In the genomic region with DNA sequence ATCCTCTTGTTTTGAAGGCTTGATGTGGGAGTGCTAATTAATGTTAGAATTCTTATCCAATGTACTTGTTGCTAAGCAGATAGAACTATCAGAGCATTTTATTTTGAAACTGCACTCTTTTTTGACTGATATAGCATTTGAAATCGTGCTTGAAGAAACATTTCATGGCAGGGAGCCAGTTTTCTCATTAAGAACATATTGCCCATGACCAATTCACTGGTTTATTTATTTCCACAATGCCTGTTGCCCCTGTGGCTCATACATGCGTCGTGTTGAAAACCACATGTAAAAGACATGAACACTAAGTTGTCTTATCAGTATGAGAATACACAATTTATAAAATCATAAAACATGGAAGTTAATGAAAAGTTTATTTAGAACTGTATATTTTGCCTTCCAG, we compare ENCODE assay signal across 23 cellular contexts.
"Had no signal": no experiment of that assay in that cellular context is flagged by ENCODE, and none has a peak within 500 bp of the region (broad histone marks: within the 10 kb centered on the region; RNA-seq: fewer than 3 reads in every experiment).

No MANE protein-coding gene starts in this region.

- H3K4me1 Mint-ChIP-seq: activated B cell treated with CpG ODN at 0.5 μM for 24 hours; activated CD4-positive, alpha-beta T cell treated with anti-CD3 and anti-CD28 coated beads for 36 hours; activated naive CD8-positive, alpha-beta T cell treated with anti-CD3 and anti-CD28 coated beads for 36 hours; naive B cell; T-helper 17 cell had no signal

- H3K27me3 ChIP-seq: heart right ventricle, upper lobe of right lung had no signal

- H3K4me1 ChIP-seq: heart right ventricle, upper lobe of right lung had no signal

- H3K4me3 ChIP-seq: heart right ventricle, mucosa of descending colon, upper lobe of right lung had no signal

- H3K27me3 Mint-ChIP-seq: activated CD4-positive, alpha-beta T cell treated with anti-CD3 and anti-CD28 coated beads for 36 hours; activated naive CD8-positive, alpha-beta T cell treated with anti-CD3 and anti-CD28 coated beads for 36 hours; naive B cell; T-helper 17 cell had no signal

- DNase-seq: activated B cell treated with CpG ODN at 0.5 μM for 24 hours; activated CD4-positive, alpha-beta T cell treated with anti-CD3 and anti-CD28 coated beads for 36 hours; activated CD4-positive, alpha-beta T cell treated with anti-CD3 and anti-CD28 coated beads, Interleukin-2, amount 50 U/mL, for 4 hours; activated CD8-positive, alpha-beta memory T cell treated with anti-CD3 and anti-CD28 coated beads, Interleukin-2, amount 50 U/mL, for 48 hours; activated naive CD4-positive, alpha-beta T cell treated with Interleukin-2 at 50 U/mL for 16 hours; activated naive CD8-positive, alpha-beta T cell treated with anti-CD3 and anti-CD28 coated beads for 36 hours; activated T-cell treated with anti-CD3 and anti-CD28 coated beads, Interleukin-2, amount 50 U/mL, for 48 hours; amygdala; cortex of kidney; heart right ventricle; islet precursor cell; left cardiac atrium; mesenchymal stem cell; mucosa of descending colon; naive B cell; nucleus accumbens; right cardiac atrium; stimulated activated CD4-positive, alpha-beta T cell treated with anti-CD3 and anti-CD28 coated beads, Interleukin-12 subunit alpha, Interleukin-12 subunit beta, amount 100 ng/mL, for 4 hours; stimulated activated CD4-positive, alpha-beta T cell treated with anti-CD3 and anti-CD28 coated beads, Interleukin-4, amount 100 ng/mL, for 4 hours; stimulated activated naive CD8-positive, alpha-beta T cell treated with anti-CD3 and anti-CD28 coated beads, Interleukin-15, Interleukin-2, amounts not matched to agents 100 U/mL and 50 U/mL, for 24 hours; T-helper 17 cell; upper lobe of right lung had no signal

- H3K4me3 Mint-ChIP-seq: activated B cell treated with CpG ODN at 0.5 μM for 24 hours; activated CD4-positive, alpha-beta T cell treated with anti-CD3 and anti-CD28 coated beads for 36 hours; activated naive CD8-positive, alpha-beta T cell treated with anti-CD3 and anti-CD28 coated beads for 36 hours; naive B cell; T-helper 17 cell had no signal

- ATAC-seq: activated CD4-positive, alpha-beta T cell treated with anti-CD3 and anti-CD28 coated beads for 36 hours; heart right ventricle; left cardiac atrium; mucosa of descending colon; right cardiac atrium; stimulated activated naive CD8-positive, alpha-beta T cell treated with anti-CD3 and anti-CD28 coated beads, Interleukin-15, Interleukin-2, amounts not matched to agents 100 U/mL and 50 U/mL, for 24 hours; T-helper 17 cell; upper lobe of right lung had no signal

- H3K27ac ChIP-seq: heart right ventricle, parathyroid adenoma, upper lobe of right lung had no signal

- H3K9me3 Mint-ChIP-seq: activated B cell treated with CpG ODN at 0.5 μM for 24 hours had no signal

- H3K27ac Mint-ChIP-seq: activated B cell treated with CpG ODN at 0.5 μM for 24 hours; activated CD4-positive, alpha-beta T cell treated with anti-CD3 and anti-CD28 coated beads for 36 hours; activated naive CD8-positive, alpha-beta T cell treated with anti-CD3 and anti-CD28 coated beads for 36 hours; naive B cell; T-helper 17 cell had no signal

- H3K36me3 ChIP-seq: heart right ventricle, upper lobe of right lung had no signal

- H3K9ac ChIP-seq: parathyroid adenoma had no signal

- H3K9me3 ChIP-seq: mucosa of descending colon, upper lobe of right lung had no signal

- H3K36me3 Mint-ChIP-seq: activated naive CD8-positive, alpha-beta T cell treated with anti-CD3 and anti-CD28 coated beads for 36 hours; naive B cell had no signal
